In the genomic region with DNA sequence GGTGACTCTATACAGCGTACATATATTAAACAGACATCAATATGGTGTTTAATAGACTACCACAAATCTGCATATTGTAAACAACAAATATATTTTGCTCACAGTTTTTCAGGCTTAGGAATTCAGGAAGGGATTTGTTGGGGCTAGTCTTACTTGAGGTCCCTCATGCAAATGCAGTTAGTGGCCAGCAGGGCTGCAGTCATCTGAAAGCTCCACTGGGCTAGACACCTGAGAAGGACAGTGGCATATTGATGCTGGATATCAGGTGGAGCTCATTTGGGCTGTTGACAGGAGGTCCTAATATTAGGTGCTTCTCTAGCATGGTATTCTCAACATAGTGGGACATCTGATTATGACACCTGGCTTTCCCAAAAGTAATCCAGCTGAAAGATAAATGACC, we compare ENCODE assay signal across 17 cellular contexts.
DNase-seq lines count a peak whose midpoint lies in the region; ATAC-seq, FAIRE-seq and TF ChIP-seq lines count a peak whose summit lies in the region.
"Had no signal": no experiment of that assay in that cellular context is flagged by ENCODE, and none has a peak within 500 bp of the region (broad histone marks: within the 10 kb centered on the region; RNA-seq: fewer than 3 reads in every experiment).

No MANE protein-coding gene starts in this region.

- H4K20me1 ChIP-seq in HepG2 (ENCODE audit: insufficient read depth, low read length): no peaks in the 10 kb centered on the region
- H4K20me1 ChIP-seq: BLaER1 had no signal

- POLR2A ChIA-PET in HepG2 (lab: Yijun Ruan, JAX): no interaction called here

- H3K79me2 ChIP-seq in HepG2 (ENCODE audit: insufficient read depth, low read length): no peaks in the 10 kb centered on the region
- no peaks in the 10 kb centered on the region for H3K79me2 ChIP-seq in mesendoderm (ENCODE audit: control insufficient read depth, insufficient read depth, low read length)

- no peak overlapping the region for H2AFZ ChIP-seq in HepG2 (ENCODE audit: low read length)

- TF ChIP-seq CTCF in HepG2 (CRISPR knock-in tag; IDR thresholded peaks at IDR 0.05) (no peak), right lobe of liver (IDR thresholded peaks at IDR 0.05) (no peak), WERI-Rb-1 (IDR thresholded peaks at IDR 0.05; ENCODE audit: low read depth, low read length) (0 out of 2 replicates have a peak, but pooled peaks have one; percentile 17)

- no peaks in the 10 kb centered on the region for H3K9me3 ChIP-seq in HepG2 (ENCODE audit: low read length)
- no peaks in the 10 kb centered on the region for H3K9me3 ChIP-seq in right lobe of liver
- H3K9me3 ChIP-seq in WERI-Rb-1 (ENCODE audit: severe bottlenecking): no peaks in the 10 kb centered on the region
- H3K9me3 ChIP-seq: A549 had no signal

- H3K4ac ChIP-seq in mesendoderm (ENCODE audit: low read depth, low read length): no peak overlapping the region

- no peak for DNase-seq in HepG2 (ENCODE audit: low spot score)
- no peak for DNase-seq in right lobe of liver
- no peak for DNase-seq in WERI-Rb-1
- peak; percentile 10 for DNase-seq in mesendoderm
- DNase-seq in activated naive CD4-positive, alpha-beta T cell treated with anti-CD3 and anti-CD28 coated beads, Interleukin-2, amount 50 U/mL, for 16 hours: no peak
- DNase-seq in left colon: no peak
- no peak for DNase-seq in pons (ENCODE audit: low spot score)
- no peak for DNase-seq in middle frontal gyrus (ENCODE audit: extremely low spot score, low spot score)
- DNase-seq: CD4-positive, alpha-beta memory T cell; DMS79; HCEC 1CT; KBM-7; NCI-H1105; NCI-H1694; NCI-H774 had no signal

- ATAC-seq in HepG2 (peak; percentile 37; the same call in 1 of the 3 replicates), right lobe of liver (no peak), left colon (no peak)
- ATAC-seq: A549 had no signal

- H2BK15ac ChIP-seq in mesendoderm (replicated peaks; ENCODE audit: low read depth): no peak overlapping the region

- H3K56ac ChIP-seq in mesendoderm (ENCODE audit: low read length): no peak overlapping the region

- no peak overlapping the region for H4K8ac ChIP-seq in mesendoderm (ENCODE audit: low read depth, low read length)

- H3K4me2 ChIP-seq in HepG2 (ENCODE audit: low read depth, low read length) (no peak overlapping the region), mesendoderm (ENCODE audit: low read length) (no peak overlapping the region)
- H3K4me2 ChIP-seq: A549, BLaER1 had no signal

- no peak overlapping the region for H3K23ac ChIP-seq in mesendoderm (ENCODE audit: low read length)

- intact Hi-C loops in HepG2 (cut with micrococcal nuclease; ENCODE audit: unreplicated experiment) (no loop called here), right lobe of liver (cut with DNase I) (no loop called here), left colon (cut with DNase I, micrococcal nuclease) (no loop called here)

- no TSS peak for BruUV-seq in HepG2 (replicated peaks; lab: Mats Ljungman, UMichigan)

- TF ChIP-seq POLR2A in HepG2 (IDR thresholded peaks at IDR 0.05; ENCODE audit: insufficient read depth in 1 of 2, low read depth in 2 of 2, low read length in 2 of 2) (no peak), right lobe of liver (IDR thresholded peaks at IDR 0.05) (no peak)

- FAIRE-seq in HepG2 (lab: Jason Lieb, UNC): no peak
- FAIRE-seq: A549 had no signal

- TF ChIP-seq EP300 in HepG2 (IDR thresholded peaks at IDR 0.05; ENCODE audit: low read depth in 2 of 2, low read length in 2 of 2) (no peak), HepG2 (CRISPR knock-in tag; IDR thresholded peaks at IDR 0.05; ENCODE audit: borderline replicate concordance) (no peak)

- H2BK120ac ChIP-seq in mesendoderm (ENCODE audit: low read depth, low read length): no peak overlapping the region

- no peaks in the 10 kb centered on the region for H3K79me1 ChIP-seq in mesendoderm (ENCODE audit: low read length)

- no peak overlapping the region for H2AK5ac ChIP-seq in mesendoderm (ENCODE audit: low read length)

- H3K18ac ChIP-seq in mesendoderm (ENCODE audit: low read length): no peak overlapping the region

- in situ Hi-C loops in HepG2 (cut with HindIII; ENCODE audit: extremely low pct_ligation_motif_present, low pct_unique_long_range_greater_than_20kb): no loop called here

- H3K27me3 ChIP-seq in HepG2 (ENCODE audit: control insufficient read depth in 1 of 2, insufficient read depth in 2 of 2, low read length in 2 of 2) (no peaks in the 10 kb centered on the region), right lobe of liver (no peaks in the 10 kb centered on the region), WERI-Rb-1 (ENCODE audit: insufficient read depth, low read depth, severe bottlenecking) (no peaks in the 10 kb centered on the region), mesendoderm (ENCODE audit: insufficient read depth, low read length, poor library complexity) (no peaks in the 10 kb centered on the region)
- H3K27me3 ChIP-seq: BLaER1 had no signal

- no peak overlapping the region for H4K5ac ChIP-seq in mesendoderm (ENCODE audit: low read length)

- H3K4me1 ChIP-seq in HepG2 (ENCODE audit: insufficient read depth, low read length): no peaks in the 10 kb centered on the region
- H3K4me1 ChIP-seq in right lobe of liver: no peaks in the 10 kb centered on the region
- no peaks in the 10 kb centered on the region for H3K4me1 ChIP-seq in mesendoderm (ENCODE audit: control insufficient read depth, low read depth, low read length)
- H3K4me1 ChIP-seq: A549, BLaER1 had no signal

- H3K27ac ChIP-seq in HepG2 (ENCODE audit: extremely low read length, insufficient read depth, low read length): no peak overlapping the region
- no peak overlapping the region for H3K27ac ChIP-seq in right lobe of liver
- no peak overlapping the region for H3K27ac ChIP-seq in WERI-Rb-1
- no peak overlapping the region for H3K27ac ChIP-seq in mesendoderm (ENCODE audit: low read depth, low read length)
- H3K27ac ChIP-seq: A549, BLaER1 had no signal

- CTCF ChIA-PET in HepG2 (lab: Yijun Ruan, JAX; ENCODE audit: low intra/inter-chr PET ratio, low total read pairs): no interaction called here

- H3K36me3 ChIP-seq in HepG2 (replicated peaks in 1 of 2; ENCODE audit: control insufficient read depth in 1 of 2, insufficient read depth in 2 of 2, low read length in 2 of 2): no peaks in the 10 kb centered on the region
- no peaks in the 10 kb centered on the region for H3K36me3 ChIP-seq in right lobe of liver
- H3K36me3 ChIP-seq in WERI-Rb-1: no peaks in the 10 kb centered on the region
- H3K36me3 ChIP-seq in mesendoderm (ENCODE audit: control insufficient read depth, insufficient read depth, low read length): no peaks in the 10 kb centered on the region
- H3K36me3 ChIP-seq: BLaER1 had no signal

- no peak for TF ChIP-seq RAD21 in HepG2 (CRISPR knock-in tag; IDR thresholded peaks at IDR 0.05)

- no peak overlapping the region for H3K4me3 ChIP-seq in HepG2 (replicated peaks in 1 of 3; ENCODE audit: insufficient read depth in 1 of 3, low read depth in 2 of 3, low read length in 3 of 3)
- no peak overlapping the region for H3K4me3 ChIP-seq in right lobe of liver
- no peak overlapping the region for H3K4me3 ChIP-seq in WERI-Rb-1 (ENCODE audit: low read depth, low read length)
- H3K4me3 ChIP-seq in mesendoderm (ENCODE audit: low read length): no peak overlapping the region
- H3K4me3 ChIP-seq: A549, BLaER1 had no signal

- H3K9ac ChIP-seq in HepG2 (ENCODE audit: insufficient read depth, low read depth, low read length) (no peak overlapping the region), mesendoderm (ENCODE audit: low read length) (no peak overlapping the region)
- H3K9ac ChIP-seq: BLaER1 had no signal

- 0% methylated on average over 1 of the region's 1 CpG for WGBS in HepG2 (ENCODE audit: low lambda C conversion rate)
- WGBS in right lobe of liver (ENCODE audit: insufficient coverage, low coverage, low lambda C conversion rate, missing lambda C conversion rate): 31% methylated on average over 1 of the region's 1 CpG
- WGBS in mesendoderm (ENCODE audit: extremely low coverage, insufficient coverage, low lambda C conversion rate): no CpG with 5 or more reads among the region's 1 CpG

- H2BK5ac ChIP-seq in mesendoderm (ENCODE audit: low read length): no peak overlapping the region

TF ChIP-seq in HepG2, 621 proteins besides CTCF, POLR2A, EP300 and RAD21 (continues in another document):
- TF ChIP-seq MTF1 (CRISPR knock-in tag; IDR thresholded peaks at IDR 0.05) (no peak), MED8 (CRISPR knock-in tag; IDR thresholded peaks at IDR 0.05; ENCODE audit: insufficient replicate concordance) (no peak), RNF2 (conservative IDR thresholded peaks at IDR 0.05; ENCODE audit: low read depth) (no peak), ZSCAN29 (CRISPR knock-in tag; conservative IDR thresholded peaks at IDR 0.05) (no peak), ZKSCAN8 (CRISPR knock-in tag; IDR thresholded peaks at IDR 0.05; ENCODE audit: borderline replicate concordance) (no peak)
- TF ChIP-seq, protein P1, sequence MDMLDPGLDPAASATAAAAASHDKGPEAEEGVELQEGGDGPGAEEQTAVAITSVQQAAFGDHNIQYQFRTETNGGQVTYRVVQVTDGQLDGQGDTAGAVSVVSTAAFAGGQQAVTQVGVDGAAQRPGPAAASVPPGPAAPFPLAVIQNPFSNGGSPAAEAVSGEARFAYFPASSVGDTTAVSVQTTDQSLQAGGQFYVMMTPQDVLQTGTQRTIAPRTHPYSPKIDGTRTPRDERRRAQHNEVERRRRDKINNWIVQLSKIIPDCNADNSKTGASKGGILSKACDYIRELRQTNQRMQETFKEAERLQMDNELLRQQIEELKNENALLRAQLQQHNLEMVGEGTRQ (IDR thresholded peaks at IDR 0.05; ENCODE audit: low read depth, low read length): no peak
- TF ChIP-seq, protein P1 (CRISPR knock-in tag; IDR thresholded peaks at IDR 0.05; ENCODE audit: borderline replicate concordance): no peak
- TF ChIP-seq, protein P2, sequence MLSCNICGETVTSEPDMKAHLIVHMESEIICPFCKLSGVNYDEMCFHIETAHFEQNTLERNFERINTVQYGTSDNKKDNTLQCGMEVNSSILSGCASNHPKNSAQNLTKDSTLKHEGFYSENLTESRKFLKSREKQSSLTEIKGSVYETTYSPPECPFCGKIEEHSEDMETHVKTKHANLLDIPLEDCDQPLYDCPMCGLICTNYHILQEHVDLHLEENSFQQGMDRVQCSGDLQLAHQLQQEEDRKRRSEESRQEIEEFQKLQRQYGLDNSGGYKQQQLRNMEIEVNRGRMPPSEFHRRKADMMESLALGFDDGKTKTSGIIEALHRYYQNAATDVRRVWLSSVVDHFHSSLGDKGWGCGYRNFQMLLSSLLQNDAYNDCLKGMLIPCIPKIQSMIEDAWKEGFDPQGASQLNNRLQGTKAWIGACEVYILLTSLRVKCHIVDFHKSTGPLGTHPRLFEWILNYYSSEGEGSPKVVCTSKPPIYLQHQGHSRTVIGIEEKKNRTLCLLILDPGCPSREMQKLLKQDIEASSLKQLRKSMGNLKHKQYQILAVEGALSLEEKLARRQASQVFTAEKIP (CRISPR knock-in tag; IDR thresholded peaks at IDR 0.05; ENCODE audit: borderline replicate concordance): no peak
